12 cellular contexts compared by ENCODE assay signal in genomic region chr9:71692337-71692736, GRCh38.
DNase-seq lines count a peak whose midpoint lies in the region; ATAC-seq and TF ChIP-seq lines count a peak whose summit lies in the region.
"Had no signal": no experiment of that assay in that cellular context is flagged by ENCODE, and none has a peak within 500 bp of the region (broad histone marks: within the 10 kb centered on the region; RNA-seq: fewer than 3 reads in every experiment).

No MANE protein-coding gene starts in this region.

- H3K27me3 Mint-ChIP-seq in T-helper 1 cell treated with Interleukin-12 subunit alpha and Interleukin-12 subunit beta and Interleukin-4 antibody, amounts not matched to agents 30 μg/mL and 1 μg/mL, for 36 hours (ENCODE audit: low read depth), result no peaks in the 10 kb centered on the region
- H3K27me3 Mint-ChIP-seq in Caco-2 (ENCODE audit: insufficient read depth, unreplicated experiment), result no peaks in the 10 kb centered on the region

- no peak for TF ChIP-seq EP300 in gastroesophageal sphincter (IDR thresholded peaks at IDR 0.05)

- no peaks in the 10 kb centered on the region for H3K9me3 Mint-ChIP-seq in T-helper 1 cell treated with Interleukin-12 subunit alpha and Interleukin-12 subunit beta and Interleukin-4 antibody, amounts not matched to agents 30 μg/mL and 1 μg/mL, for 36 hours
- no peaks in the 10 kb centered on the region for H3K9me3 Mint-ChIP-seq in Caco-2 (ENCODE audit: unreplicated experiment)

- no peak overlapping the region for H2AFZ ChIP-seq in PC-9
- H2AFZ ChIP-seq: hepatocyte had no signal

- peak overlapping the region; percentile 77 for H3K27ac ChIP-seq in PC-9
- no peak overlapping the region for H3K27ac ChIP-seq in gastroesophageal sphincter
- H3K27ac ChIP-seq: hepatocyte had no signal

- H3K79me2 ChIP-seq in PC-9 (ENCODE audit: low read depth), result no peaks in the 10 kb centered on the region
- H3K79me2 ChIP-seq: hepatocyte had no signal

- POLR2A ChIA-PET in PC-9 (lab: Charles Lee; ENCODE audit: unreplicated experiment), result interaction anchor here (0.6 kb wide), 1 partner anchor 51 kb away, joined by 3 read pairs; no protein-coding TSS in a partner anchor
- POLR2A ChIA-PET in Caco-2 (lab: Charles Lee), result no interaction called here

- intact Hi-C loops in PC-9 (cut with micrococcal nuclease; ENCODE audit: unreplicated experiment), result loop anchor here (5.0 kb wide), 1 partner anchor 45 kb away; no protein-coding TSS in a partner anchor
- intact Hi-C loops in Caco-2 (cut with micrococcal nuclease; ENCODE audit: unreplicated experiment), result no loop called here

- peaks cover 24% of the 10 kb centered on the region; the same call in 1 of the 2 replicates for H3F3A ChIP-seq in PC-9 (ENCODE audit: insufficient read depth, low read depth)

- no peak overlapping the region for H3K4me3 Mint-ChIP-seq in T-helper 1 cell treated with Interleukin-12 subunit alpha and Interleukin-12 subunit beta and Interleukin-4 antibody, amounts not matched to agents 30 μg/mL and 1 μg/mL, for 36 hours
- no peak overlapping the region for H3K4me3 Mint-ChIP-seq in Caco-2 (ENCODE audit: unreplicated experiment)

- no peak overlapping the region for H3K4me2 ChIP-seq in PC-9
- H3K4me2 ChIP-seq: hepatocyte had no signal

- DNase-seq in T-helper 1 cell (no peak), PC-9 (peak in 1 of 2 experiments; percentile 61), putamen (ENCODE audit: low spot score) (peak; percentile 17), Caco-2 (no peak)
- DNase-seq in stimulated activated CD4-positive, alpha-beta T cell treated with anti-CD3 and anti-CD28 coated beads, Interleukin-2, amount 100 ng/mL, for 24 hours, result no peak
- DNase-seq: cortex of kidney, NCI-H2029 treated with DMSO at 0.1 percent for 48 hours had no signal

- peak overlapping the region; percentile 83 for H3K27ac Mint-ChIP-seq in T-helper 1 cell treated with Interleukin-12 subunit alpha and Interleukin-12 subunit beta and Interleukin-4 antibody, amounts not matched to agents 30 μg/mL and 1 μg/mL, for 36 hours
- no peak overlapping the region for H3K27ac Mint-ChIP-seq in Caco-2 (ENCODE audit: unreplicated experiment)

- H4K20me1 ChIP-seq in PC-9 (ENCODE audit: insufficient read depth), result no peaks in the 10 kb centered on the region

- H3K4me3 ChIP-seq in PC-9, result no peak overlapping the region
- H3K4me3 ChIP-seq in gastroesophageal sphincter, result no peak overlapping the region
- H3K4me3 ChIP-seq in Caco-2 (ENCODE audit: low read depth, low read length), result no peak overlapping the region
- H3K4me3 ChIP-seq: hepatocyte had no signal

- no TSS peak for BruUV-seq in PC-9 (replicated peaks; lab: Mats Ljungman, UMichigan)
- BruUV-seq in Caco-2 (replicated peaks; lab: Mats Ljungman, UMichigan), result no TSS peak

- H3K9me2 ChIP-seq in PC-9 (ENCODE audit: insufficient read depth), result no peaks in the 10 kb centered on the region

- H3K27me3 ChIP-seq in PC-9 (ENCODE audit: insufficient read depth, low read depth) (no peaks in the 10 kb centered on the region), gastroesophageal sphincter (no peaks in the 10 kb centered on the region), Caco-2 (replicated peaks; ENCODE audit: control insufficient read depth, insufficient read depth, low read length) (no peaks in the 10 kb centered on the region)
- H3K27me3 ChIP-seq: hepatocyte had no signal

- H3K4me1 ChIP-seq in PC-9 (replicated peaks; ENCODE audit: insufficient read depth), result peaks cover 36% of the 10 kb centered on the region
- H3K4me1 ChIP-seq in gastroesophageal sphincter, result no peaks in the 10 kb centered on the region
- no peaks in the 10 kb centered on the region for H3K4me1 ChIP-seq in Caco-2

- H3K36me3 ChIP-seq in PC-9 (ENCODE audit: low read depth) (peaks cover 44% of the 10 kb centered on the region), gastroesophageal sphincter (peaks cover 0 to 59% of the 10 kb centered on the region in 2 donors), Caco-2 (ENCODE audit: control insufficient read depth, insufficient read depth, low read length) (no peaks in the 10 kb centered on the region)

- TF ChIP-seq CTCF in PC-9 (conservative IDR thresholded peaks at IDR 0.05), result no peak
- TF ChIP-seq CTCF in gastroesophageal sphincter (IDR thresholded peaks at IDR 0.05), result no peak
- no peak for TF ChIP-seq CTCF in Caco-2 (IDR thresholded peaks at IDR 0.05; ENCODE audit: insufficient read depth in 1 of 2, low read depth in 1 of 2, low read length in 1 of 2, severe bottlenecking in 1 of 2, unreplicated experiment in 1 of 2)

- no peaks in the 10 kb centered on the region for H3K9me3 ChIP-seq in PC-9 (ENCODE audit: insufficient read depth, low read depth)
- H3K9me3 ChIP-seq in gastroesophageal sphincter, result no peaks in the 10 kb centered on the region
- H3K9me3 ChIP-seq in Caco-2, result no peaks in the 10 kb centered on the region

- no peak for TF ChIP-seq POLR2A in gastroesophageal sphincter (IDR thresholded peaks at IDR 0.05)

- CTCF ChIA-PET in PC-9 (lab: Charles Lee), result interaction anchor here (0.6 to 0.7 kb wide), 3 partner anchors 33 to 104 kb away, joined by 5 to 10 read pairs (median 5); no protein-coding TSS in a partner anchor
- CTCF ChIA-PET in Caco-2 (lab: Charles Lee), result no interaction called here

- WGBS in gastroesophageal sphincter (ENCODE audit: low coverage in 1 of 2), 2 donors, result 71% methylated on average over 1 of the region's 1 CpG; no CpG with 5 or more reads in 1 of the 2 donors

- ATAC-seq in gastroesophageal sphincter (peak; percentile 50), GM21529 (IDR thresholded peaks at IDR 0.05; ENCODE audit: unreplicated experiment) (no peak)
- ATAC-seq: Panc1 had no signal

- H3K36me3 Mint-ChIP-seq in T-helper 1 cell treated with Interleukin-12 subunit alpha and Interleukin-12 subunit beta and Interleukin-4 antibody, amounts not matched to agents 30 μg/mL and 1 μg/mL, for 36 hours (ENCODE audit: low read depth), result peaks cover 48% of the 10 kb centered on the region
- H3K36me3 Mint-ChIP-seq in Caco-2 (ENCODE audit: insufficient read depth, unreplicated experiment), result peaks cover 22% of the 10 kb centered on the region

- H3K4me1 Mint-ChIP-seq in T-helper 1 cell treated with Interleukin-12 subunit alpha and Interleukin-12 subunit beta and Interleukin-4 antibody, amounts not matched to agents 30 μg/mL and 1 μg/mL, for 36 hours (ENCODE audit: low read depth), result peaks cover 17% of the 10 kb centered on the region
- H3K4me1 Mint-ChIP-seq in Caco-2 (ENCODE audit: low read depth, unreplicated experiment), result no peaks in the 10 kb centered on the region
